In the genomic region with DNA sequence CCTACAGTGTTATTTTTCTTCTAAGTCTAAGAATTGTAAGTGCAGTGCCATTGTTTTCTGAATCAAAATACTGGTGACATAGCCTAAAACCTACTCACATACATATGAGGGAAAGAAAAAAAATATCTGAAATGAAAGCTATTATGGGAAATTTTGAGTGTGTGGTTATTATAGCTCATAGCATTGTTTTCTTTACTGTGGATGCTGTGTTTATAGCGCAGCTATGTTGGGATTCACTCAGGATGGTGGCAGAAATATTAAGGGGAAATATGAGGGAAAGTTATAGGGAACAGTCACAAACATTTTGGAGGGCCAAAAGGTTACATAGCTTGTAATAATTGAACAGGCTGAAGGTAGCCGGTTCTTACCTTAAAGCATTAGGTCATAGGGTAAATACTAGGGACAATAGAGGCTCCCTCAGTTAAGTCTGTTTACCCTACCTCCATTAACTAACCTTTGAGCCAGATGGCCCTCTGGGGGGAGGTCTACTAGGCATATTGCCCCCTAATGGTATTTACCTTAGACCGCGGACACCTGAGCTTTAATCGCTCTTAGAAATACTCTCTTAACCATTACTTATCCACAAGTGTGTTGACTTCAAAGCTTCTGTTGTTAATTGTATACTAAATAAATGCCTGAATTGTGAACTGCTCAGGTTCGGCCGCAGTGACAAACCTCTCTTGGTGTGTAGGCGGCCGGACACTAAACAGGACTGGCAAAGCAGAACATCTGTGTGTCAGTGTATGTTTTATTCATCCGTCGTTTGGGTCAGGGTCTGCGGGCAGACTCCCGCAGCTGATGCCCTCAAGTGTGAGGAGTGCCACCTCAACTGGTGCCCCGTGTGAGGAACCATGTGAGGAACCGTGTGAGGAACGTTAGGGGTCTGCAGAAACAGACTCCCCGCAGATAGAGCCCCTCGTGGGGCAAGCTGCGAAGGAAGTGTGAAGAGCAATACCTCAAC, we compare ENCODE assay signal across 2 cellular contexts.
TF ChIP-seq lines count a peak whose summit lies in the region.

No MANE protein-coding gene starts in this region.

TF ChIP-seq in HepG2, 621 proteins besides CTCF, POLR2A, EP300 and RAD21 (continues in another document):
- peak; percentile 56; the same call in 1 of the 2 replicates for TF ChIP-seq ZMYM3 (CRISPR knock-in tag; IDR thresholded peaks at IDR 0.05)
- TF ChIP-seq ZNF713 (CRISPR knock-in tag; IDR thresholded peaks at IDR 0.05) = no peak
- TF ChIP-seq ZNF350 (CRISPR knock-in tag; IDR thresholded peaks at IDR 0.05; ENCODE audit: borderline replicate concordance, low read depth) = peak; percentile 36; the same call in 1 of the 2 replicates
- no peak for TF ChIP-seq ZNF101 (CRISPR knock-in tag; IDR thresholded peaks at IDR 0.05; ENCODE audit: borderline replicate concordance, low read depth)
- no peak for TF ChIP-seq ZZZ3 (CRISPR knock-in tag; IDR thresholded peaks at IDR 0.05; ENCODE audit: borderline replicate concordance)
- no peak; the same call in 1 of the 2 replicates for TF ChIP-seq SMC3 (IDR thresholded peaks at IDR 0.05; ENCODE audit: low read length)
- TF ChIP-seq MTF1 (CRISPR knock-in tag; IDR thresholded peaks at IDR 0.05) = no peak
- no peak for TF ChIP-seq RNF2 (conservative IDR thresholded peaks at IDR 0.05; ENCODE audit: low read depth)
- peak; percentile 59; the same call in 1 of the 2 replicates for TF ChIP-seq ZNF292 (CRISPR knock-in tag; IDR thresholded peaks at IDR 0.05; ENCODE audit: borderline replicate concordance, low read depth)
- TF ChIP-seq ZNF878 (CRISPR knock-in tag; IDR thresholded peaks at IDR 0.05) = peak; percentile 51; the same call in 1 of the 2 replicates
- TF ChIP-seq, protein P1, sequence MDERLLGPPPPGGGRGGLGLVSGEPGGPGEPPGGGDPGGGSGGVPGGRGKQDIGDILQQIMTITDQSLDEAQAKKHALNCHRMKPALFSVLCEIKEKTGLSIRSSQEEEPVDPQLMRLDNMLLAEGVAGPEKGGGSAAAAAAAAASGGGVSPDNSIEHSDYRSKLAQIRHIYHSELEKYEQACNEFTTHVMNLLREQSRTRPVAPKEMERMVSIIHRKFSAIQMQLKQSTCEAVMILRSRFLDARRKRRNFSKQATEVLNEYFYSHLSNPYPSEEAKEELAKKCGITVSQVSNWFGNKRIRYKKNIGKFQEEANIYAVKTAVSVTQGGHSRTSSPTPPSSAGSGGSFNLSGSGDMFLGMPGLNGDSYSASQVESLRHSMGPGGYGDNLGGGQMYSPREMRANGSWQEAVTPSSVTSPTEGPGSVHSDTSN (CRISPR knock-in tag; IDR thresholded peaks at IDR 0.05) = 0 out of 2 replicates have a peak, but pooled peaks have one; percentile 32
- TF ChIP-seq ZNF251 (CRISPR knock-in tag; IDR thresholded peaks at IDR 0.05) = no peak
- TF ChIP-seq, protein P2, sequence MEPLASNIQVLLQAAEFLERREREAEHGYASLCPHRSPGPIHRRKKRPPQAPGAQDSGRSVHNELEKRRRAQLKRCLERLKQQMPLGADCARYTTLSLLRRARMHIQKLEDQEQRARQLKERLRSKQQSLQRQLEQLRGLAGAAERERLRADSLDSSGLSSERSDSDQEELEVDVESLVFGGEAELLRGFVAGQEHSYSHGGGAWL (CRISPR knock-in tag; IDR thresholded peaks at IDR 0.05) = no peak
- peak; percentile 37; the same call in 1 of the 2 replicates for TF ChIP-seq GATAD1 (CRISPR knock-in tag; IDR thresholded peaks at IDR 0.05)
- no peak for TF ChIP-seq ZNF24 (IDR thresholded peaks at IDR 0.05)
- no peak for TF ChIP-seq GZF1 (CRISPR knock-in tag; IDR thresholded peaks at IDR 0.05)
- TF ChIP-seq HDAC2 (CRISPR knock-in tag; IDR thresholded peaks at IDR 0.05) = peak; percentile 92
- TF ChIP-seq ZNF563 (CRISPR knock-in tag; IDR thresholded peaks at IDR 0.05) = no peak
- TF ChIP-seq ZNF484 (CRISPR knock-in tag; IDR thresholded peaks at IDR 0.05; ENCODE audit: borderline replicate concordance, low read depth) = no peak
- TF ChIP-seq TBP (CRISPR knock-in tag; IDR thresholded peaks at IDR 0.05) = no peak
- TF ChIP-seq, protein P3, sequence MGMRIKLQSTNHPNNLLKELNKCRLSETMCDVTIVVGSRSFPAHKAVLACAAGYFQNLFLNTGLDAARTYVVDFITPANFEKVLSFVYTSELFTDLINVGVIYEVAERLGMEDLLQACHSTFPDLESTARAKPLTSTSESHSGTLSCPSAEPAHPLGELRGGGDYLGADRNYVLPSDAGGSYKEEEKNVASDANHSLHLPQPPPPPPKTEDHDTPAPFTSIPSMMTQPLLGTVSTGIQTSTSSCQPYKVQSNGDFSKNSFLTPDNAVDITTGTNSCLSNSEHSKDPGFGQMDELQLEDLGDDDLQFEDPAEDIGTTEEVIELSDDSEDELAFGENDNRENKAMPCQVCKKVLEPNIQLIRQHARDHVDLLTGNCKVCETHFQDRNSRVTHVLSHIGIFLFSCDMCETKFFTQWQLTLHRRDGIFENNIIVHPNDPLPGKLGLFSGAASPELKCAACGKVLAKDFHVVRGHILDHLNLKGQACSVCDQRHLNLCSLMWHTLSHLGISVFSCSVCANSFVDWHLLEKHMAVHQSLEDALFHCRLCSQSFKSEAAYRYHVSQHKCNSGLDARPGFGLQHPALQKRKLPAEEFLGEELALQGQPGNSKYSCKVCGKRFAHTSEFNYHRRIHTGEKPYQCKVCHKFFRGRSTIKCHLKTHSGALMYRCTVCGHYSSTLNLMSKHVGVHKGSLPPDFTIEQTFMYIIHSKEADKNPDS (CRISPR knock-in tag; IDR thresholded peaks at IDR 0.05) = no peak
- TF ChIP-seq, protein P4, sequence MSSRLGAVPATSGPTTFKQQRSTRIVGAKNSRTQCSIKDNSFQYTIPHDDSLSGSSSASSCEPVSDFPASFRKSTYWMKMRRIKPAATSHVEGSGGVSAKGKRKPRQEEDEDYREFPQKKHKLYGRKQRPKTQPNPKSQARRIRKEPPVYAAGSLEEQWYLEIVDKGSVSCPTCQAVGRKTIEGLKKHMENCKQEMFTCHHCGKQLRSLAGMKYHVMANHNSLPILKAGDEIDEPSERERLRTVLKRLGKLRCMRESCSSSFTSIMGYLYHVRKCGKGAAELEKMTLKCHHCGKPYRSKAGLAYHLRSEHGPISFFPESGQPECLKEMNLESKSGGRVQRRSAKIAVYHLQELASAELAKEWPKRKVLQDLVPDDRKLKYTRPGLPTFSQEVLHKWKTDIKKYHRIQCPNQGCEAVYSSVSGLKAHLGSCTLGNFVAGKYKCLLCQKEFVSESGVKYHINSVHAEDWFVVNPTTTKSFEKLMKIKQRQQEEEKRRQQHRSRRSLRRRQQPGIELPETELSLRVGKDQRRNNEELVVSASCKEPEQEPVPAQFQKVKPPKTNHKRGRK (CRISPR knock-in tag; IDR thresholded peaks at IDR 0.05) = no peak
- no peak for TF ChIP-seq ZNF138 (CRISPR knock-in tag; IDR thresholded peaks at IDR 0.05; ENCODE audit: low read depth)
- TF ChIP-seq ZNF546 (CRISPR knock-in tag; conservative IDR thresholded peaks at IDR 0.05) = no peak
- TF ChIP-seq, protein P5, sequence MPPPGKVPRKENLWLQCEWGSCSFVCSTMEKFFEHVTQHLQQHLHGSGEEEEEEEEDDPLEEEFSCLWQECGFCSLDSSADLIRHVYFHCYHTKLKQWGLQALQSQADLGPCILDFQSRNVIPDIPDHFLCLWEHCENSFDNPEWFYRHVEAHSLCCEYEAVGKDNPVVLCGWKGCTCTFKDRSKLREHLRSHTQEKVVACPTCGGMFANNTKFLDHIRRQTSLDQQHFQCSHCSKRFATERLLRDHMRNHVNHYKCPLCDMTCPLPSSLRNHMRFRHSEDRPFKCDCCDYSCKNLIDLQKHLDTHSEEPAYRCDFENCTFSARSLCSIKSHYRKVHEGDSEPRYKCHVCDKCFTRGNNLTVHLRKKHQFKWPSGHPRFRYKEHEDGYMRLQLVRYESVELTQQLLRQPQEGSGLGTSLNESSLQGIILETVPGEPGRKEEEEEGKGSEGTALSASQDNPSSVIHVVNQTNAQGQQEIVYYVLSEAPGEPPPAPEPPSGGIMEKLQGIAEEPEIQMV (CRISPR knock-in tag; IDR thresholded peaks at IDR 0.05; ENCODE audit: low read depth) = 0 out of 2 replicates have a peak, but pooled peaks have one; percentile 20
- TF ChIP-seq HOXA3 (CRISPR knock-in tag; IDR thresholded peaks at IDR 0.05) = peak; percentile 80; the same call in 1 of the 2 replicates
- no peak for TF ChIP-seq ZSCAN29 (CRISPR knock-in tag; conservative IDR thresholded peaks at IDR 0.05)

TF ChIP-seq in SK-N-SH treated with all-trans-retinoic acid at 6 μM for 48 hours, 23 proteins besides CTCF, POLR2A, EP300 and RAD21:
- TF ChIP-seq, protein P6, sequence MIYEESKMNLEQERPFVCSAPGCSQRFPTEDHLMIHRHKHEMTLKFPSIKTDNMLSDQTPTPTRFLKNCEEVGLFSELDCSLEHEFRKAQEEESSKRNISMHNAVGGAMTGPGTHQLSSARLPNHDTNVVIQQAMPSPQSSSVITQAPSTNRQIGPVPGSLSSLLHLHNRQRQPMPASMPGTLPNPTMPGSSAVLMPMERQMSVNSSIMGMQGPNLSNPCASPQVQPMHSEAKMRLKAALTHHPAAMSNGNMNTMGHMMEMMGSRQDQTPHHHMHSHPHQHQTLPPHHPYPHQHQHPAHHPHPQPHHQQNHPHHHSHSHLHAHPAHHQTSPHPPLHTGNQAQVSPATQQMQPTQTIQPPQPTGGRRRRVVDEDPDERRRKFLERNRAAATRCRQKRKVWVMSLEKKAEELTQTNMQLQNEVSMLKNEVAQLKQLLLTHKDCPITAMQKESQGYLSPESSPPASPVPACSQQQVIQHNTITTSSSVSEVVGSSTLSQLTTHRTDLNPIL (CRISPR knock-in tag; IDR thresholded peaks at IDR 0.05; ENCODE audit: low read depth) = no peak
- TF ChIP-seq PPARA (CRISPR knock-in tag; IDR thresholded peaks at IDR 0.05; ENCODE audit: borderline replicate concordance) = no peak
